10 cellular contexts compared by ENCODE assay signal in genomic region chr11:995752-996420, GRCh38. TPM values are rescaled to one million over a fixed set of nuclear protein-coding genes. Genes with fewer than 3 reads are reported as not detected.
A peak's percentile ranks its signal among the peaks of the same experiment; 100 is the strongest.
DNase-seq lines count a peak whose midpoint lies in the region; ATAC-seq and TF ChIP-seq lines count a peak whose summit lies in the region.
"Had no signal": no experiment of that assay in that cellular context is flagged by ENCODE, and none has a peak within 500 bp of the region (broad histone marks: within the 10 kb centered on the region; RNA-seq: fewer than 3 reads in every experiment).

No MANE protein-coding gene starts in this region.

- H3K36me3 ChIP-seq in cardiac muscle cell (peaks cover 15% of the 10 kb centered on the region), SJCRH30 (peaks cover 4% of the 10 kb centered on the region), PC-9 (ENCODE audit: low read depth) (no peaks in the 10 kb centered on the region)

- intact Hi-C loops in Right ventricle myocardium inferior (cut with DNase I), result no loop called here
- intact Hi-C loops in PC-9 (cut with micrococcal nuclease; ENCODE audit: unreplicated experiment), result no loop called here

- POLR2A ChIA-PET in PC-9 (lab: Charles Lee; ENCODE audit: unreplicated experiment), result no interaction called here

- H3K4me1 ChIP-seq in cardiac muscle cell (ENCODE audit: low read depth), result no peaks in the 10 kb centered on the region
- no peaks in the 10 kb centered on the region for H3K4me1 ChIP-seq in SJCRH30
- H3K4me1 ChIP-seq in PC-9 (replicated peaks; ENCODE audit: insufficient read depth), result no peaks in the 10 kb centered on the region

- H3K9me2 ChIP-seq in PC-9 (ENCODE audit: insufficient read depth), result no peaks in the 10 kb centered on the region

- TF ChIP-seq CTCF in cardiac muscle cell (IDR thresholded peaks at IDR 0.05; ENCODE audit: low read depth, low read length) (no peak), PC-9 (conservative IDR thresholded peaks at IDR 0.05) (no peak)

- ATAC-seq in Right ventricle myocardium inferior (no peak), HG03520 (IDR thresholded peaks at IDR 0.05; ENCODE audit: unreplicated experiment) (peak; percentile 56)

- H4K20me1 ChIP-seq in PC-9 (ENCODE audit: insufficient read depth), result no peaks in the 10 kb centered on the region

- peaks cover 3% of the 10 kb centered on the region; the same call in 1 of the 2 replicates for H3F3A ChIP-seq in PC-9 (ENCODE audit: insufficient read depth, low read depth)

- no peak overlapping the region for H3K4me2 ChIP-seq in PC-9

- DNase-seq in cardiac muscle cell (ENCODE audit: low read depth in 1 of 2, low spot score in 1 of 2) (peak in 1 of 2 donors; percentile 22), Right ventricle myocardium inferior (ENCODE audit: missing footprints) (no peak), DMS53 (lab: John Stamatoyannopoulos, UW) (no peak), SJCRH30 (no peak), PC-9 (no peak)
- DNase-seq in stimulated activated CD4-positive, alpha-beta T cell treated with anti-CD3 and anti-CD28 coated beads, Interleukin-4, amount 100 ng/mL, for 24 hours, result no peak
- DNase-seq: activated CD4-positive, alpha-beta T cell treated with anti-CD3 and anti-CD28 coated beads for 1 hour; DMS153 had no signal

- H3K4me3 ChIP-seq in cardiac muscle cell (no peak overlapping the region), SJCRH30 (no peak overlapping the region), PC-9 (no peak overlapping the region)

- H3K27ac ChIP-seq in cardiac muscle cell (peak overlapping the region; percentile 75), cingulate gyrus (ENCODE audit: low read depth, low read length) (peak overlapping the region; percentile 23), SJCRH30 (no peak overlapping the region), PC-9 (no peak overlapping the region)

- H3K27me3 ChIP-seq in cardiac muscle cell, result no peaks in the 10 kb centered on the region
- H3K27me3 ChIP-seq in SJCRH30, result no peaks in the 10 kb centered on the region
- H3K27me3 ChIP-seq in PC-9 (ENCODE audit: insufficient read depth, low read depth), result no peaks in the 10 kb centered on the region

- no peaks in the 10 kb centered on the region for H3K79me2 ChIP-seq in PC-9 (ENCODE audit: low read depth)

- no TSS peak for BruUV-seq in PC-9 (replicated peaks; lab: Mats Ljungman, UMichigan)

- CTCF ChIA-PET in PC-9 (lab: Charles Lee), result no interaction called here

- H3K9me3 ChIP-seq in cardiac muscle cell (ENCODE audit: low read depth) (no peaks in the 10 kb centered on the region), SJCRH30 (replicated peaks) (no peaks in the 10 kb centered on the region), PC-9 (ENCODE audit: insufficient read depth, low read depth) (no peaks in the 10 kb centered on the region)

- H2AFZ ChIP-seq in PC-9, result no peak overlapping the region

RNA-seq across cellular contexts. Expression of gene MUC6, which starts 40.6 kb away (rescaled TPM):
- not detected in 2 replicates for total RNA-seq in cardiac muscle cell
- not detected in 2 replicates for polyA plus RNA-seq in cardiac muscle cell
- total RNA-seq in Right ventricle myocardium inferior, result not detected
- total RNA-seq in SJCRH30 (2014; rRNA removed; shearing (Covaris generic)), result not detected in 2 replicates
- 0.07 TPM in 1 of 2 replicates, not detected in the other for total RNA-seq in PC-9 (2021)

Comparison
In these comparisons a context has a peak if more than half of its experiments do, and no peak if none do; other contexts are left out.
1. H3K27ac ChIP-seq: peak in cardiac muscle cell (single experiment) and cingulate gyrus (single experiment); none in SJCRH30 (single experiment) and PC-9 (single experiment).